ENCODE assay signal across 21 cellular contexts in genomic region chr15:58179741-58180381, GRCh38. TPM values are rescaled to one million over a fixed set of nuclear protein-coding genes. Genes with fewer than 3 reads are reported as not detected.
DNase-seq lines count a peak whose midpoint lies in the region; ATAC-seq, FAIRE-seq and TF ChIP-seq lines count a peak whose summit lies in the region.
"Had no signal": no experiment of that assay in that cellular context is flagged by ENCODE, and none has a peak within 500 bp of the region (broad histone marks: within the 10 kb centered on the region; RNA-seq: fewer than 3 reads in every experiment).

No MANE protein-coding gene starts in this region.

- H3K9me3 ChIP-seq in K562 (replicated peaks; ENCODE audit: control insufficient read depth, insufficient read depth, low read depth, low read length) = no peaks in the 10 kb centered on the region; the same call in 1 of the 2 replicates
- no peaks in the 10 kb centered on the region for H3K9me3 ChIP-seq in kidney (ENCODE audit: control insufficient read depth in 1 of 2, low read length in 2 of 2)
- H3K9me3 ChIP-seq: transverse colon had no signal

- H3K4me3 ChIP-seq in K562 (no peak overlapping the region), kidney (ENCODE audit: low read length in 2 of 2) (no peak overlapping the region)
- H3K4me3 ChIP-seq: transverse colon had no signal

- BruUV-seq in K562 (replicated peaks; lab: Mats Ljungman, UMichigan) = TSS peak; percentile 93

- ATAC-seq in K562 = peak; percentile 78
- no peak for ATAC-seq in GM19395 (IDR thresholded peaks at IDR 0.05; ENCODE audit: unreplicated experiment)
- ATAC-seq: Panc1, SK-N-SH treated with all-trans-retinoic acid at 6 μM for 48 hours had no signal

- WGBS in K562 (ENCODE audit: insufficient coverage, low coverage, missing lambda C conversion rate) = 11% methylated on average over 8 of the region's 8 CpGs

- TF ChIP-seq CTCF in K562 (IDR thresholded peaks at IDR 0.05 in 2 of 3, conservative IDR thresholded peaks at IDR 0.05 in 1 of 3; ENCODE audit: insufficient read depth in 2 of 3, low read depth in 1 of 3, low read length in 3 of 3) (no peak), kidney (IDR thresholded peaks at IDR 0.05; ENCODE audit: borderline replicate concordance, extremely low read depth, insufficient read depth) (no peak)

- H3K27ac ChIP-seq in K562 (ENCODE audit: extremely low read depth, low read depth, low read length) (peak overlapping the region; percentile 89), kidney (ENCODE audit: low read depth in 2 of 2, low read length in 2 of 2) (no peak overlapping the region)
- H3K27ac ChIP-seq: transverse colon had no signal

- H3K36me3 ChIP-seq in K562 (ENCODE audit: control insufficient read depth, insufficient read depth, low read length) (no peaks in the 10 kb centered on the region), kidney (ENCODE audit: control insufficient read depth in 1 of 2, insufficient read depth in 2 of 2, low read length in 2 of 2) (no peaks in the 10 kb centered on the region)
- H3K36me3 ChIP-seq: transverse colon had no signal

- H3K4me1 ChIP-seq in K562 (replicated peaks in 1 of 2; ENCODE audit: control insufficient read depth in 2 of 2, insufficient read depth in 2 of 2, low read length in 2 of 2) (peaks cover 13 to 59% of the 10 kb centered on the region in 2 experiments), kidney (ENCODE audit: control insufficient read depth in 1 of 2, insufficient read depth in 1 of 2, low read depth in 1 of 2, low read length in 2 of 2) (no peaks in the 10 kb centered on the region)
- H3K4me1 ChIP-seq: transverse colon had no signal

- in situ Hi-C loops in K562 (cut with MboI) = loop anchor here (5.0 to 10.0 kb wide), 4 partner anchors 103 to 615 kb away; no protein-coding TSS in a partner anchor

- H3K27me3 ChIP-seq in K562 (ENCODE audit: control insufficient read depth in 2 of 2, insufficient read depth in 2 of 2, low read length in 2 of 2) = no peaks in the 10 kb centered on the region

- peak; percentile 99 for TF ChIP-seq EP300 in K562 (IDR thresholded peaks at IDR 0.05; ENCODE audit: low read length)

- DNase-seq in AG08395 (ENCODE audit: low spot score) (peak; percentile 19), M059J (ENCODE audit: low read depth) (peak; percentile 61), K562 (ENCODE audit: extremely low read depth in 1 of 4, low spot score in 3 of 4) (peak; percentile 32 to 92 (median 58)), foreskin melanocyte (peak; percentile 30), kidney (no peak), NCI-H2081 treated with DMSO at 0.1 percent for 48 hours (lab: John Stamatoyannopoulos, UW) (no peak)
- DNase-seq in central memory CD4-positive, alpha-beta T cell = no peak
- DNase-seq: activated CD4-positive, alpha-beta T cell treated with anti-CD3 and anti-CD28 coated beads for 48 hours; activated CD8-positive, alpha-beta memory T cell treated with anti-CD3 and anti-CD28 coated beads, Interleukin-2, amount 50 U/mL, for 48 hours; activated naive CD4-positive, alpha-beta T cell; DMS79 treated with DMSO at 0.1 percent for 48 hours; nucleus accumbens; right cardiac atrium; transverse colon had no signal

- POLR2A ChIA-PET in K562 (lab: Yijun Ruan, JAX) = interaction anchor here (0.6 to 1.2 kb wide), 3 partner anchors 12 to 113 kb away, joined by 3 read pairs; no protein-coding TSS in a partner anchor

- H4K20me1 ChIP-seq in K562 (replicated peaks; ENCODE audit: control insufficient read depth, insufficient read depth, low read length) = no peaks in the 10 kb centered on the region

- FAIRE-seq in K562 (lab: Jason Lieb, UNC) (peak; percentile 94), kidney (lab: Jason Lieb, UNC) (no peak)
- FAIRE-seq: endometrium had no signal

- H3K9ac ChIP-seq in K562 (ENCODE audit: insufficient read depth in 1 of 2, low read depth in 2 of 2, low read length in 2 of 2) (peak overlapping the region in 1 of 2 experiments; percentile 61; a peak in 2 of 4 replicates), kidney (ENCODE audit: low read length in 2 of 2) (no peak overlapping the region)

- H3K9me1 ChIP-seq in K562 (ENCODE audit: control insufficient read depth, insufficient read depth, low read length) = no peaks in the 10 kb centered on the region

- intact Hi-C loops in K562 (cut with micrococcal nuclease) (loop anchor here (2.0 to 5.0 kb wide), 2 partner anchors 448 to 619 kb away; no protein-coding TSS in a partner anchor), kidney (cut with DNase I) (loop anchor here (5.0 kb wide), 1 partner anchor 108 kb away; no protein-coding TSS in a partner anchor)

- peak in 1 of 2 experiments; percentile 47; a peak in 2 of 4 replicates for TF ChIP-seq RAD21 in K562 (CRISPR knock-in tag; conservative IDR thresholded peaks at IDR 0.05 in 1 of 2, IDR thresholded peaks at IDR 0.05 in 1 of 2)

- peak overlapping the region; percentile 96 for H2AFZ ChIP-seq in K562 (ENCODE audit: low read depth, low read length)

- CTCF ChIA-PET in K562 (lab: Yijun Ruan, JAX; ENCODE audit: low intra/inter-chr PET ratio) = no interaction called here

- H3K4me2 ChIP-seq in K562 (ENCODE audit: insufficient read depth, low read length) = peak overlapping the region; percentile 73

- TF ChIP-seq POLR2A in K562 (conservative IDR thresholded peaks at IDR 0.05) = no peak

- no peaks in the 10 kb centered on the region for H3K79me2 ChIP-seq in K562 (ENCODE audit: control insufficient read depth, insufficient read depth, low read length)

TF ChIP-seq in K562, 482 proteins besides CTCF, POLR2A, EP300 and RAD21 (continues in another document):
- TF ChIP-seq POLR2AphosphoS5 (IDR thresholded peaks at IDR 0.05; ENCODE audit: control insufficient read depth, insufficient read depth, low read depth, low read length) = peak; percentile 95
- TF ChIP-seq LEF1 (IDR thresholded peaks at IDR 0.05) = peak; percentile 89
- peak; percentile 25; the same call in 1 of the 2 replicates for TF ChIP-seq RFX1 (IDR thresholded peaks at IDR 0.05)
- peak in 1 of 2 experiments; percentile 93; a peak in 2 of 4 replicates for TF ChIP-seq ZMIZ1 (IDR thresholded peaks at IDR 0.05; ENCODE audit: low read depth in 2 of 2, low read length in 2 of 2)
- TF ChIP-seq ATF3 (IDR thresholded peaks at IDR 0.05) = peak; percentile 71
- no peak for TF ChIP-seq ATF3 (CRISPR knock-in tag; conservative IDR thresholded peaks at IDR 0.05)
- TF ChIP-seq SMARCE1 (IDR thresholded peaks at IDR 0.05) = peak; percentile 92

RNA-seq across cellular contexts. Expression of gene AQP9, which starts 41.7 kb away (rescaled TPM):
- total RNA-seq in M059J (2014; rRNA removed; shearing (Covaris generic)) = not detected in 2 replicates
- 0.32 and 0.81 TPM in 2 replicates for total RNA-seq in K562 (2011; cell fraction: chromatin; rRNA removed; ENCODE audit: low replicate concordance)
- total RNA-seq in K562 (2011; cell fraction: nucleolus; rRNA removed) = 0.17 and 0.39 TPM in 2 replicates
- total RNA-seq in K562 (2011; cell fraction: nucleoplasm; rRNA removed) = 0.29 TPM in 1 of 2 replicates, not detected in the other
- 0.05 TPM in 1 of 2 replicates, not detected in the other for total RNA-seq in K562 (2014; rRNA removed)
- 0.06 TPM in 1 of 2 replicates, not detected in the other for total RNA-seq in K562 (2014; rRNA removed; fragmentation: Illumina TruSeq; extraction: Trizol)
- 0.07 TPM in 1 of 2 replicates, not detected in the other for total RNA-seq in K562 (2015; rRNA removed; fragmentation: Illumina TruSeq; extraction: Trizol)
- total RNA-seq in K562 (2021) = 0.09 TPM in 1 of 2 replicates, not detected in the other
- 0.04 and 0.07 TPM in 2 replicates for polyA plus RNA-seq in K562 (2011; rRNA removed)
- 0.04 TPM in 1 of 2 replicates, not detected in the other for polyA plus RNA-seq in K562 (2011; cell fraction: cytosol; rRNA removed)
- 0.20 and 0.31 TPM in 2 replicates for polyA plus RNA-seq in K562 (2011; cell fraction: nucleus; rRNA removed)
- 0.08 and 0.53 TPM in 2 replicates for polyA plus RNA-seq in K562 (2012)
- not detected in 2 replicates for polyA plus RNA-seq in K562 (2014; fragmentation: Illumina TruSeq; extraction: Trizol)
- polyA plus RNA-seq in K562 (2014; fragmentation: Nextera tagmentation; extraction: Ambion mirVana) = under 1 TPM in 1 of 2 experiments, not detected in 1; 0.08 TPM
- polyA plus RNA-seq in K562 (2014; rRNA removed) = 0.33 TPM in 1 of 2 replicates, not detected in the other
- 0.12 TPM in 1 of 2 replicates, not detected in the other for polyA minus RNA-seq in K562 (2011; rRNA and poly(A)+ RNA removed)
- not detected in 2 replicates for polyA minus RNA-seq in K562 (2011; cell fraction: cytosol; rRNA and poly(A)+ RNA removed)
- not detected in 2 replicates for polyA minus RNA-seq in K562 (2011; cell fraction: nucleus; rRNA and poly(A)+ RNA removed)
- total RNA-seq in kidney = 1.4 TPM
- polyA plus RNA-seq in kidney (ENCODE audit: insufficient read depth, low read depth, low replicate concordance) = 0.30 TPM
- total RNA-seq: A673, chondrocyte, H4 had no signal

Comparison
In these comparisons a context has a peak if more than half of its experiments do, and no peak if none do; other contexts are left out.
1. DNase-seq: peak in AG08395 (single experiment), M059J (single experiment), K562 (4 of 4) and foreskin melanocyte (single experiment); none in kidney (single experiment), central memory CD4-positive, alpha-beta T cell (single experiment) and NCI-H2081 treated with DMSO at 0.1 percent for 48 hours (single experiment).